8 cellular contexts compared by ENCODE assay signal in the genomic region with DNA sequence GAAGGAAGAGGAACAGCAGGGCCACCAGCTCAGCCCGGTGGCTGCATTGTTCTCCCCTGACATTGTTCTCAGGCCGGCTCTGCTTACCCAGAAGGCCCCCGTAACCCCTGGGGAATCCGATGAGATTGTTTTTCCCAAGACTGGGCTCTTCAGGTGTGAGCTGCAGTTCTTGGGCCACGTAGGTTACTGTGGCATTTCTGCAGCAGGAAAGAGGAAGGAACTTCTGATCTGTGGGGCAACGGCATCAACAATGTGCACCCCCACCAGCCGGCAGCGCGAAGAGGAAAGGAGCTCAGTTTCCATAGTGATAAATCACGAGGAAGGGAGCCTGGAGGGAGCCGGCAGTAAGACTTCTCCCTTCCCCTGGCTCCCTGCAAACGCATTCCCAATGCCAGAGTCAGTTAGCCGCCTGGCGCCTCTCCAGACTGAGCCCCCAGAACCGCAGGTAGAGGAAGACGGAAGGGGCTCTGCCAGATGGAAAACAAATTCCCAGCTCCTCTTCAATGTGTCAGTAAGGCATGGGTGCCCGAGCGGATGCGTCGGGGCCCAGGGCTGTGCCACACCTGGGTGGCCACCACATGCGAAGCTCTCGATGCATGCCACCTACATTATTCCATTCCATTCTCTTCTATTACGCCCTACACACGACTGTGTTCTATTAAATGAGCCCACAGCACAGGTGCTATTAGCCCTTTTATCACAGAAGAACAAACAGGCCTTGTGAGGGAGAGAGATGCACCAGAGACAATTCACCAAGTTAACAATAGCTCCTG. TPM values are rescaled to one million over a fixed set of nuclear protein-coding genes. Genes with fewer than 3 reads are reported as not detected.
A peak's percentile ranks its signal among the peaks of the same experiment; 100 is the strongest.
DNase-seq lines count a peak whose midpoint lies in the region; ATAC-seq and TF ChIP-seq lines count a peak whose summit lies in the region.

No MANE protein-coding gene starts in this region.

- peaks cover 21 to 40% (median 32%) of the 10 kb centered on the region in 4 donors for H3K4me1 Mint-ChIP-seq in naive thymus-derived CD8-positive, alpha-beta T cell

- H3K4me3 ChIP-seq in HUES48 (ENCODE audit: low read depth, low read length) (peak overlapping the region; percentile 53), fibroblast of the aortic adventitia (ENCODE audit: low read depth, low read length) (no peak overlapping the region)

- peak overlapping the region; percentile 63 to 88 (median 80) for H3K4me3 Mint-ChIP-seq in naive thymus-derived CD8-positive, alpha-beta T cell

- peak; percentile 31 for DNase-seq in SIG-M5 (lab: John Stamatoyannopoulos, UW)
- DNase-seq in fibroblast of the aortic adventitia (ENCODE audit: low read depth), result peak; percentile 24
- DNase-seq in naive thymus-derived CD8-positive, alpha-beta T cell, result peak in 2 of 10 donors; percentile 31 to 68
- no peak for DNase-seq in GM19238 (ENCODE audit: insufficient read length, low spot score)
- no peak for DNase-seq in stimulated activated CD4-positive, alpha-beta T cell treated with anti-CD3 and anti-CD28 coated beads, Interleukin-1b, Interleukin-23, amount 100 ng/mL, for 48 hours
- no peak for DNase-seq in activated CD4-positive, alpha-beta T cell treated with anti-CD3 and anti-CD28 coated beads, Interleukin-2, amount 50 U/mL, for 1 hour

- no peak for TF ChIP-seq CTCF in fibroblast of the aortic adventitia (IDR thresholded peaks at IDR 0.05; ENCODE audit: insufficient read depth, low read length)

- H3K9me3 Mint-ChIP-seq in naive thymus-derived CD8-positive, alpha-beta T cell, result no peaks in the 10 kb centered on the region

- H3K4me1 ChIP-seq in HUES48 (ENCODE audit: control insufficient read depth, insufficient read depth, low read length), result peaks cover 22% of the 10 kb centered on the region

- no peaks in the 10 kb centered on the region for H3K27me3 ChIP-seq in HUES48 (ENCODE audit: control insufficient read depth, insufficient read depth, low read length)

- H3K27me3 Mint-ChIP-seq in naive thymus-derived CD8-positive, alpha-beta T cell, result no peaks in the 10 kb centered on the region

- H3K27ac Mint-ChIP-seq in naive thymus-derived CD8-positive, alpha-beta T cell, result peak overlapping the region; percentile 53 to 91 (median 76)

- H3K9me3 ChIP-seq in HUES48 (ENCODE audit: control insufficient read depth, insufficient read depth, low read length), result no peaks in the 10 kb centered on the region

- H3K27ac ChIP-seq in HUES48 (ENCODE audit: low read depth, low read length), result peak overlapping the region; percentile 95

- POLR2A ChIA-PET in naive thymus-derived CD8-positive, alpha-beta T cell (lab: Charles Lee), result interaction anchor here (0.6 to 5.4 kb wide), 12 partner anchors 9 to 104 kb away, joined by 3 to 39 read pairs (median 4); a partner anchor contains a TSS

- H3K9ac ChIP-seq in HUES48 (ENCODE audit: low read depth, low read length), result peak overlapping the region; percentile 64

- H3K36me3 Mint-ChIP-seq in naive thymus-derived CD8-positive, alpha-beta T cell, result no peaks in the 10 kb centered on the region

- H3K36me3 ChIP-seq in HUES48 (ENCODE audit: control insufficient read depth, insufficient read depth, low read length), result no peaks in the 10 kb centered on the region

- ATAC-seq in naive thymus-derived CD8-positive, alpha-beta T cell, result peak; percentile 54 to 76
- no peak for ATAC-seq in GM21381 (IDR thresholded peaks at IDR 0.05; ENCODE audit: unreplicated experiment)

RNA-seq across cellular contexts. Expression of a gene that starts 21.5 kb away (rescaled TPM):
- total RNA-seq in fibroblast of the aortic adventitia (ENCODE audit: low replicate concordance), result 1.2 and 7.4 TPM in 2 replicates
- total RNA-seq in naive thymus-derived CD8-positive, alpha-beta T cell, result 100 to 1,000 TPM; 172 to 177 TPM
- 100 to 1,000 TPM; 168 to 264 (median 187) TPM for polyA plus RNA-seq in naive thymus-derived CD8-positive, alpha-beta T cell

RNA-seq across cellular contexts. Expression of a gene that starts 36.7 kb away (rescaled TPM):
- 4.1 and 52.5 TPM in 2 replicates for total RNA-seq in fibroblast of the aortic adventitia (ENCODE audit: low replicate concordance)
- total RNA-seq in naive thymus-derived CD8-positive, alpha-beta T cell, result not detected
- polyA plus RNA-seq in naive thymus-derived CD8-positive, alpha-beta T cell, result not detected

Comparison
In these comparisons a context has a peak if more than half of its experiments do, and no peak if none do; other contexts are left out.
1. DNase-seq: peak in SIG-M5 (single experiment) and fibroblast of the aortic adventitia (single experiment); none in GM19238 (single experiment), stimulated activated CD4-positive, alpha-beta T cell treated with anti-CD3 and anti-CD28 coated beads, Interleukin-1b, Interleukin-23, amount 100 ng/mL, for 48 hours (single experiment) and activated CD4-positive, alpha-beta T cell treated with anti-CD3 and anti-CD28 coated beads, Interleukin-2, amount 50 U/mL, for 1 hour (single experiment).
2. RNA of a gene that starts 21.5 kb away (total RNA-seq): 172 to 177 TPM in naive thymus-derived CD8-positive, alpha-beta T cell; 1.2 to 7.4 TPM in fibroblast of the aortic adventitia; every median in the first group is over 10 times any median in the second.